1 cellular context compared by ENCODE assay signal in the genomic region with DNA sequence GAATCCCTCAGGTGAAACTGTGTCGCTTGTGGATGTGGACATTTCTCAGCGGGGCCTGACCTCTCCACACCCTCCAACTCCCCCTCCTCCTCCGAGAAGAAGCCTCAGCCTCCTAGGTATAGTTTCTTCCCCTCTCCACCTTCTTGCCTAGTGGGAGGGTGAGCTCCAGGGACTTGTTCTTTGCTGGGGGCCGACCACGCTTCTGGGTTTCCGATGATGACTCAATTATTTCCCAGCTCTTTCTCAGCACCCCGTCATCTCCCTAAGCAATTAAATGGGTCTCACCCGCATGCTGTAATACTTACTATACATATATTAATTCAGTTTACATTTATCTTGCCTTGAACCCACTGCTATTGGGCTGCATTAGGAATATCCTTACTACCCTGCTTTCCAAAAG.
TF ChIP-seq lines count a peak whose summit lies in the region.

No MANE protein-coding gene starts in this region.

TF ChIP-seq in WTC11, 78 proteins besides CTCF, POLR2A, EP300 and RAD21 (continued from another document):
- TF ChIP-seq, protein P1, sequence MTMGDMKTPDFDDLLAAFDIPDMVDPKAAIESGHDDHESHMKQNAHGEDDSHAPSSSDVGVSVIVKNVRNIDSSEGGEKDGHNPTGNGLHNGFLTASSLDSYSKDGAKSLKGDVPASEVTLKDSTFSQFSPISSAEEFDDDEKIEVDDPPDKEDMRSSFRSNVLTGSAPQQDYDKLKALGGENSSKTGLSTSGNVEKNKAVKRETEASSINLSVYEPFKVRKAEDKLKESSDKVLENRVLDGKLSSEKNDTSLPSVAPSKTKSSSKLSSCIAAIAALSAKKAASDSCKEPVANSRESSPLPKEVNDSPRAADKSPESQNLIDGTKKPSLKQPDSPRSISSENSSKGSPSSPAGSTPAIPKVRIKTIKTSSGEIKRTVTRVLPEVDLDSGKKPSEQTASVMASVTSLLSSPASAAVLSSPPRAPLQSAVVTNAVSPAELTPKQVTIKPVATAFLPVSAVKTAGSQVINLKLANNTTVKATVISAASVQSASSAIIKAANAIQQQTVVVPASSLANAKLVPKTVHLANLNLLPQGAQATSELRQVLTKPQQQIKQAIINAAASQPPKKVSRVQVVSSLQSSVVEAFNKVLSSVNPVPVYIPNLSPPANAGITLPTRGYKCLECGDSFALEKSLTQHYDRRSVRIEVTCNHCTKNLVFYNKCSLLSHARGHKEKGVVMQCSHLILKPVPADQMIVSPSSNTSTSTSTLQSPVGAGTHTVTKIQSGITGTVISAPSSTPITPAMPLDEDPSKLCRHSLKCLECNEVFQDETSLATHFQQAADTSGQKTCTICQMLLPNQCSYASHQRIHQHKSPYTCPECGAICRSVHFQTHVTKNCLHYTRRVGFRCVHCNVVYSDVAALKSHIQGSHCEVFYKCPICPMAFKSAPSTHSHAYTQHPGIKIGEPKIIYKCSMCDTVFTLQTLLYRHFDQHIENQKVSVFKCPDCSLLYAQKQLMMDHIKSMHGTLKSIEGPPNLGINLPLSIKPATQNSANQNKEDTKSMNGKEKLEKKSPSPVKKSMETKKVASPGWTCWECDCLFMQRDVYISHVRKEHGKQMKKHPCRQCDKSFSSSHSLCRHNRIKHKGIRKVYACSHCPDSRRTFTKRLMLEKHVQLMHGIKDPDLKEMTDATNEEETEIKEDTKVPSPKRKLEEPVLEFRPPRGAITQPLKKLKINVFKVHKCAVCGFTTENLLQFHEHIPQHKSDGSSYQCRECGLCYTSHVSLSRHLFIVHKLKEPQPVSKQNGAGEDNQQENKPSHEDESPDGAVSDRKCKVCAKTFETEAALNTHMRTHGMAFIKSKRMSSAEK (CRISPR knock-in tag; IDR thresholded peaks at IDR 0.05; ENCODE audit: borderline replicate concordance), result no peak
- TF ChIP-seq, protein P2, sequence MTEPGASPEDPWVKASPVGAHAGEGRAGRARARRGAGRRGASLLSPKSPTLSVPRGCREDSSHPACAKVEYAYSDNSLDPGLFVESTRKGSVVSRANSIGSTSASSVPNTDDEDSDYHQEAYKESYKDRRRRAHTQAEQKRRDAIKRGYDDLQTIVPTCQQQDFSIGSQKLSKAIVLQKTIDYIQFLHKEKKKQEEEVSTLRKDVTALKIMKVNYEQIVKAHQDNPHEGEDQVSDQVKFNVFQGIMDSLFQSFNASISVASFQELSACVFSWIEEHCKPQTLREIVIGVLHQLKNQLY (CRISPR knock-in tag; IDR thresholded peaks at IDR 0.05), result no peak
- TF ChIP-seq ZNF232 (CRISPR knock-in tag; IDR thresholded peaks at IDR 0.05) (no peak), GTF2I (CRISPR knock-in tag; conservative IDR thresholded peaks at IDR 0.05) (no peak), CREM (CRISPR knock-in tag; IDR thresholded peaks at IDR 0.05) (no peak)
